ENCODE assay signal across 24 cellular contexts in genomic region chrX:153371256-153371655, GRCh38. TPM values are rescaled to one million over a fixed set of nuclear protein-coding genes. Genes with fewer than 3 reads are reported as not detected.
"Had no signal": no experiment of that assay in that cellular context is flagged by ENCODE, and none has a peak within 500 bp of the region (broad histone marks: within the 10 kb centered on the region; RNA-seq: fewer than 3 reads in every experiment).

No MANE protein-coding gene starts in this region.

- H3K4me3 ChIP-seq: lower lobe of right lung, pancreas, sigmoid colon, tibial artery, uterus had no signal

- H3K27me3 ChIP-seq: foreskin keratinocyte, pancreas, sigmoid colon, tibial artery, uterus had no signal

- H3K36me3 Mint-ChIP-seq: activated CD4-positive, alpha-beta memory T cell treated with anti-CD3 and anti-CD28 coated beads for 36 hours; activated naive CD4-positive, alpha-beta T cell treated with anti-CD3 and anti-CD28 coated beads, Interleukin-2, amount 50 U/mL, for 24 hours; mesothelial cell of epicardium; stimulated activated effector memory CD8-positive, alpha-beta T cell treated with anti-CD3 and anti-CD28 coated beads, Interleukin-12 subunit alpha, Interleukin-12 subunit beta, amount 100 ng/mL, for 72 hours had no signal

- H3K27me3 Mint-ChIP-seq: activated CD4-positive, alpha-beta T cell treated with anti-CD3 and anti-CD28 coated beads for 36 hours; activated naive CD4-positive, alpha-beta T cell treated with anti-CD3 and anti-CD28 coated beads, Interleukin-2, amount 50 U/mL, for 24 hours had no signal

- H3K4me3 Mint-ChIP-seq: activated CD4-positive, alpha-beta memory T cell treated with anti-CD3 and anti-CD28 coated beads for 36 hours; activated CD4-positive, alpha-beta T cell treated with anti-CD3 and anti-CD28 coated beads for 36 hours; activated naive CD4-positive, alpha-beta T cell treated with anti-CD3 and anti-CD28 coated beads, Interleukin-2, amount 50 U/mL, for 24 hours; activated T-cell treated with anti-CD3 and anti-CD28 coated beads, Interleukin-2, amount 50 U/mL, for 4 hours; endodermal cell; mesothelial cell of epicardium; stimulated activated effector memory CD8-positive, alpha-beta T cell treated with anti-CD3 and anti-CD28 coated beads, Interleukin-12 subunit alpha, Interleukin-12 subunit beta, amount 100 ng/mL, for 72 hours had no signal

- H3K9me3 ChIP-seq: lower lobe of right lung, pancreas, sigmoid colon, tibial artery, uterus had no signal

- ATAC-seq: activated T-cell treated with anti-CD3 and anti-CD28 coated beads, Interleukin-2, amount 50 U/mL, for 4 hours; esophagus mucosa; foreskin keratinocyte; lower lobe of right lung had no signal

- H3K4me1 Mint-ChIP-seq: endodermal cell had no signal

- DNase-seq: activated CD4-positive, alpha-beta memory T cell treated with anti-CD3 and anti-CD28 coated beads for 36 hours; activated CD4-positive, alpha-beta T cell treated with anti-CD3 and anti-CD28 coated beads for 36 hours; activated effector memory CD4-positive, alpha-beta T cell treated with anti-CD3 and anti-CD28 coated beads, Interleukin-2, amount 50 U/mL, for 16 hours; activated T-cell treated with anti-CD3 and anti-CD28 coated beads, Interleukin-2, amount 50 U/mL, for 4 hours; amygdala; endodermal cell; foreskin keratinocyte; glutamatergic neuron; kidney glomerular epithelial cell; lower lobe of right lung; pancreas; sigmoid colon; stimulated activated CD4-positive, alpha-beta T cell treated with anti-CD3 and anti-CD28 coated beads, Interleukin-12 subunit alpha, Interleukin-12 subunit beta, amount 100 ng/mL, for 4 hours; stimulated activated CD4-positive, alpha-beta T cell treated with anti-CD3 and anti-CD28 coated beads, Interleukin-2, amount 100 ng/mL, for 24 hours; tibial artery; uterus had no signal

- H3K27ac ChIP-seq: foreskin keratinocyte, lower lobe of right lung, sigmoid colon, tibial artery, uterus had no signal

- H3K36me3 ChIP-seq: lower lobe of right lung, pancreas, sigmoid colon, tibial artery, uterus had no signal

- H3K27ac Mint-ChIP-seq: activated CD4-positive, alpha-beta T cell treated with anti-CD3 and anti-CD28 coated beads for 36 hours; activated naive CD4-positive, alpha-beta T cell treated with anti-CD3 and anti-CD28 coated beads, Interleukin-2, amount 50 U/mL, for 24 hours; endodermal cell; mesothelial cell of epicardium; stimulated activated effector memory CD8-positive, alpha-beta T cell treated with anti-CD3 and anti-CD28 coated beads, Interleukin-12 subunit alpha, Interleukin-12 subunit beta, amount 100 ng/mL, for 72 hours had no signal

- H3K9me3 Mint-ChIP-seq: activated CD4-positive, alpha-beta memory T cell treated with anti-CD3 and anti-CD28 coated beads for 36 hours; activated naive CD4-positive, alpha-beta T cell treated with anti-CD3 and anti-CD28 coated beads, Interleukin-2, amount 50 U/mL, for 24 hours; activated T-cell treated with anti-CD3 and anti-CD28 coated beads, Interleukin-2, amount 50 U/mL, for 4 hours; stimulated activated effector memory CD8-positive, alpha-beta T cell treated with anti-CD3 and anti-CD28 coated beads, Interleukin-12 subunit alpha, Interleukin-12 subunit beta, amount 100 ng/mL, for 72 hours had no signal

- H3K4me1 ChIP-seq: foreskin keratinocyte, lower lobe of right lung, pancreas, sigmoid colon, tibial artery, uterus had no signal

RNA-seq across cellular contexts. Expression of gene PNMA6E, which starts 29.9 kb away (rescaled TPM):
- total RNA-seq: activated CD4-positive, alpha-beta memory T cell treated with anti-CD3 and anti-CD28 coated beads for 36 hours; activated CD4-positive, alpha-beta T cell treated with anti-CD3 and anti-CD28 coated beads for 36 hours; activated T-cell treated with anti-CD3 and anti-CD28 coated beads, Interleukin-2, amount 50 U/mL, for 4 hours; chondrocyte; dermis microvascular lymphatic vessel endothelial cell; endodermal cell; esophagus mucosa; foreskin keratinocyte; lower lobe of right lung; mesothelial cell of epicardium; pancreas; sigmoid colon; T-helper 1 cell treated with Interleukin-12 subunit alpha and Interleukin-12 subunit beta and Interleukin-4 antibody, amounts not matched to agents 30 ng/mL and 1 ng/mL, for 36 hours; uterus had no signal
- polyA plus RNA-seq: foreskin keratinocyte, neural cell, pancreas, sigmoid colon had no signal

RNA-seq across cellular contexts. Expression of gene ZFP92, which starts 40.0 kb away (rescaled TPM):
- polyA plus RNA-seq: neural cell had no signal

RNA-seq across cellular contexts. Expression of gene PNMA6F, which starts 49.7 kb away (rescaled TPM):
- total RNA-seq: activated CD4-positive, alpha-beta memory T cell treated with anti-CD3 and anti-CD28 coated beads for 36 hours; activated CD4-positive, alpha-beta T cell treated with anti-CD3 and anti-CD28 coated beads for 36 hours; activated T-cell treated with anti-CD3 and anti-CD28 coated beads, Interleukin-2, amount 50 U/mL, for 4 hours; chondrocyte; dermis microvascular lymphatic vessel endothelial cell; endodermal cell; esophagus mucosa; foreskin keratinocyte; lower lobe of right lung; mesothelial cell of epicardium; pancreas; sigmoid colon; T-helper 1 cell treated with Interleukin-12 subunit alpha and Interleukin-12 subunit beta and Interleukin-4 antibody, amounts not matched to agents 30 ng/mL and 1 ng/mL, for 36 hours; uterus had no signal
- polyA plus RNA-seq: foreskin keratinocyte, sigmoid colon had no signal
